ENCODE assay signal across 24 cellular contexts in the genomic region with DNA sequence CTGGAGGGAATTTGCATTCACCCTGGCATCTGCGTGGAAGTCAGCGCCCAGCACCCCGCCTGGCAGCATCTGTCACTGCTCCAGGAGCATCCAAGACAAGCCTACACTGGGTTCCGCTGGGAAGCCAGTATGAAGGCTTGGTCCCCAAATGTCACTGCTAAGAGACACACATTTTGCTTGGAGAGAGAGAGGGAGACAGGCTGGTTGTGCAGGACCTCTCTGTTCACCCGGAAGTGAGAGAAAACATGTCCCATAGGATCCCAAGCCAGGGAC.
"Had no signal": no experiment of that assay in that cellular context is flagged by ENCODE, and none has a peak within 500 bp of the region (broad histone marks: within the 10 kb centered on the region; RNA-seq: fewer than 3 reads in every experiment).

No MANE protein-coding gene starts in this region.

- FAIRE-seq: frontal cortex, islet of Langerhans had no signal

- H3K27ac Mint-ChIP-seq: activated CD4-positive, alpha-beta memory T cell treated with anti-CD3 and anti-CD28 coated beads, Interleukin-2, amount 10 ng/mL, durations not matched to agents 7 days and 5 days; activated CD4-positive, alpha-beta T cell treated with anti-CD3 and anti-CD28 coated beads, Interleukin-2, amount 10 ng/mL, durations not matched to agents 7 days and 5 days; activated T-cell treated with anti-CD3 and anti-CD28 coated beads, Interleukin-2, amount 50 U/mL, for 24 hours; dendritic cell treated with granulocyte-macrophage colony-stimulating factor and Interleukin-4, amounts not matched to agents 40 ng/mL and 50 ng/mL, for 4 days; natural killer cell treated with Interleukin-12 subunit alpha and Interleukin-12 subunit beta and Interleukin-15 and Interleukin-18, amount 100 ng/mL, for 72 hours; progenitor cell of endocrine pancreas; WTC11 had no signal

- H3K4me3 Mint-ChIP-seq: activated CD4-positive, alpha-beta memory T cell treated with anti-CD3 and anti-CD28 coated beads, Interleukin-2, amount 10 ng/mL, durations not matched to agents 7 days and 5 days; activated CD4-positive, alpha-beta T cell treated with anti-CD3 and anti-CD28 coated beads, Interleukin-2, amount 10 ng/mL, durations not matched to agents 7 days and 5 days; activated T-cell treated with anti-CD3 and anti-CD28 coated beads, Interleukin-2, amount 50 U/mL, for 24 hours; dendritic cell treated with granulocyte-macrophage colony-stimulating factor and Interleukin-4, amounts not matched to agents 40 ng/mL and 50 ng/mL, for 4 days; natural killer cell treated with Interleukin-12 subunit alpha and Interleukin-12 subunit beta and Interleukin-15 and Interleukin-18, amount 100 ng/mL, for 72 hours; WTC11 had no signal

- H3K4me1 Mint-ChIP-seq: activated CD4-positive, alpha-beta memory T cell treated with anti-CD3 and anti-CD28 coated beads, Interleukin-2, amount 10 ng/mL, durations not matched to agents 7 days and 5 days; activated CD4-positive, alpha-beta T cell treated with anti-CD3 and anti-CD28 coated beads, Interleukin-2, amount 10 ng/mL, durations not matched to agents 7 days and 5 days had no signal

- H3K9me3 Mint-ChIP-seq: activated CD4-positive, alpha-beta memory T cell treated with anti-CD3 and anti-CD28 coated beads, Interleukin-2, amount 10 ng/mL, durations not matched to agents 7 days and 5 days; activated CD4-positive, alpha-beta T cell treated with anti-CD3 and anti-CD28 coated beads, Interleukin-2, amount 10 ng/mL, durations not matched to agents 7 days and 5 days; activated T-cell treated with anti-CD3 and anti-CD28 coated beads, Interleukin-2, amount 50 U/mL, for 24 hours; dendritic cell treated with granulocyte-macrophage colony-stimulating factor and Interleukin-4, amounts not matched to agents 40 ng/mL and 50 ng/mL, for 4 days; natural killer cell treated with Interleukin-12 subunit alpha and Interleukin-12 subunit beta and Interleukin-15 and Interleukin-18, amount 100 ng/mL, for 72 hours had no signal

- H3K36me3 Mint-ChIP-seq: natural killer cell treated with Interleukin-12 subunit alpha and Interleukin-12 subunit beta and Interleukin-15 and Interleukin-18, amount 100 ng/mL, for 72 hours; WTC11 had no signal

- H3K4me3 ChIP-seq: left lung, lower lobe of right lung, mucosa of descending colon, right lobe of liver, transverse colon, uterus had no signal

- H3K27me3 ChIP-seq: right lobe of liver, testis, uterus had no signal

- H3K9me3 ChIP-seq: left lung, lower lobe of right lung, mucosa of descending colon, neutrophil, right lobe of liver, testis, transverse colon, uterus had no signal

- H3K36me3 ChIP-seq: left lung, lower lobe of right lung, neutrophil, right lobe of liver, transverse colon, uterus had no signal

- ATAC-seq: right lobe of liver; stimulated activated naive CD8-positive, alpha-beta T cell treated with anti-CD3 and anti-CD28 coated beads, Interleukin-15, Interleukin-2, amounts not matched to agents 100 U/mL and 50 U/mL, for 24 hours had no signal

- H3K27ac ChIP-seq: left lung, lower lobe of right lung, neutrophil, right lobe of liver, testis, transverse colon, uterus had no signal

- DNase-seq: activated CD4-positive, alpha-beta memory T cell treated with anti-CD3 and anti-CD28 coated beads, Interleukin-2, amount 10 ng/mL, durations not matched to agents 7 days and 5 days; activated CD4-positive, alpha-beta T cell treated with anti-CD3 and anti-CD28 coated beads for 1 hour; activated CD4-positive, alpha-beta T cell treated with anti-CD3 and anti-CD28 coated beads, Interleukin-2, amount 10 ng/mL, durations not matched to agents 7 days and 5 days; activated CD8-positive, alpha-beta memory T cell treated with anti-CD3 and anti-CD28 coated beads, Interleukin-2, amount 50 U/mL, for 48 hours; activated gamma-delta T cell; activated naive CD4-positive, alpha-beta T cell treated with anti-CD3 and anti-CD28 coated beads, Interleukin-2, amount 50 U/mL, for 16 hours; activated T-cell treated with anti-CD3 and anti-CD28 coated beads, Interleukin-2, amount 50 U/mL, for 24 hours; amniotic stem cell; left lung; lower lobe of right lung; right lobe of liver; stimulated activated CD4-positive, alpha-beta T cell treated with anti-CD3 and anti-CD28 coated beads, Interleukin-4, amount 100 ng/mL, for 1 hour; stimulated activated naive CD8-positive, alpha-beta T cell treated with anti-CD3 and anti-CD28 coated beads, Interleukin-15, Interleukin-2, amounts not matched to agents 100 U/mL and 50 U/mL, for 24 hours; testis; transverse colon; uterus had no signal

- H3K4me1 ChIP-seq: left lung, lower lobe of right lung, right lobe of liver, testis, uterus had no signal
